Comparison of ENCODE assay signal across 14 cellular contexts in genomic region chr6:46998436-46999017, GRCh38.
"Had no signal": no experiment of that assay in that cellular context is flagged by ENCODE, and none has a peak within 500 bp of the region (broad histone marks: within the 10 kb centered on the region; RNA-seq: fewer than 3 reads in every experiment).

No MANE protein-coding gene starts in this region.

- DNase-seq: activated CD4-positive, alpha-beta memory T cell treated with anti-CD3 and anti-CD28 coated beads for 36 hours; activated CD8-positive, alpha-beta memory T cell treated with anti-CD3 and anti-CD28 coated beads, Interleukin-2, amount 10 ng/mL, durations not matched to agents 7 days and 5 days; activated naive CD4-positive, alpha-beta T cell treated with anti-CD3 and anti-CD28 coated beads, Interleukin-2, amount 10 ng/mL, durations not matched to agents 7 days and 5 days; activated T-cell treated with anti-CD3 and anti-CD28 coated beads, Interleukin-2, amount 50 U/mL, for 24 hours; central memory CD4-positive, alpha-beta T cell; effector CD8-positive, alpha-beta T cell; foreskin fibroblast; left colon; lower lobe of right lung; midbrain; spleen; stomach; T-helper 1 cell; testis had no signal
